In genomic region chr4:113574636-113575103, GRCh38 we compare ENCODE assay signal across 8 cellular contexts.
DNase-seq lines count a peak whose midpoint lies in the region; ATAC-seq and TF ChIP-seq lines count a peak whose summit lies in the region.

No MANE protein-coding gene starts in this region.

- DNase-seq in SJCRH30, result peak; percentile 21 to 67
- DNase-seq in fibroblast of villous mesenchyme (ENCODE audit: low read depth), result peak; percentile 90
- DNase-seq in psoas muscle, result no peak
- DNase-seq in WTC11 (ENCODE audit: low spot score), result no peak
- no peak for DNase-seq in stimulated activated CD4-positive, alpha-beta T cell treated with anti-CD3 and anti-CD28 coated beads, Interleukin-4, amount 100 ng/mL, for 4 hours
- no peak for DNase-seq in DMS153 (lab: John Stamatoyannopoulos, UW)

- peaks cover 99% of the 10 kb centered on the region for H3K79me2 ChIP-seq in DOHH2 (ENCODE audit: control insufficient read depth, low read length)

- no peak overlapping the region for H3K4me3 Mint-ChIP-seq in WTC11

- H3K27ac Mint-ChIP-seq in WTC11, result no peak overlapping the region

- H3K9me2 ChIP-seq in DOHH2 (replicated peaks; ENCODE audit: control insufficient read depth, low read length), result no peaks in the 10 kb centered on the region

- peaks cover 69% of the 10 kb centered on the region for H3F3A ChIP-seq in DOHH2 (ENCODE audit: control insufficient read depth, insufficient read depth)

- no peaks in the 10 kb centered on the region for H3K27me3 Mint-ChIP-seq in WTC11 (ENCODE audit: low read depth)

- peaks cover 100% of the 10 kb centered on the region for H3K4me1 ChIP-seq in DOHH2 (ENCODE audit: control insufficient read depth, low read length)
- peaks cover 35% of the 10 kb centered on the region for H3K4me1 ChIP-seq in SJCRH30
- peaks cover 30% of the 10 kb centered on the region for H3K4me1 ChIP-seq in psoas muscle

- CTCF ChIA-PET in WTC11 (lab: Charles Lee), result interaction anchor here (1.4 to 1.7 kb wide), 2 partner anchors 27 kb away, joined by 5 to 7 read pairs; no protein-coding TSS in a partner anchor

- H3K4me3 ChIP-seq in DOHH2 (ENCODE audit: low read length) (peak overlapping the region; percentile 45), SJCRH30 (no peak overlapping the region), fibroblast of villous mesenchyme (ENCODE audit: low read depth, low read length) (no peak overlapping the region), psoas muscle (no peak overlapping the region)

- peak overlapping the region; percentile 74 for H3K4me2 ChIP-seq in DOHH2 (ENCODE audit: low read length)

- TF ChIP-seq CTCF in DOHH2 (IDR thresholded peaks at IDR 0.05; ENCODE audit: low read depth, low read length, poor library complexity, severe bottlenecking) (no peak), fibroblast of villous mesenchyme (IDR thresholded peaks at IDR 0.05; ENCODE audit: insufficient read depth, low read depth, low read length) (no peak), psoas muscle (IDR thresholded peaks at IDR 0.05) (no peak), WTC11 (IDR thresholded peaks at IDR 0.05) (no peak)

- peaks cover 38% of the 10 kb centered on the region for H3K4me1 Mint-ChIP-seq in WTC11

- WGBS in psoas muscle, 3 donors, result 36 to 56% (median 43%) methylated on average over 1 of the region's 1 CpG

- 0 out of 2 replicates have a peak, but pooled peaks cover 3% of the 10 kb centered on the region for H3K36me3 Mint-ChIP-seq in WTC11

- H3K27ac ChIP-seq in DOHH2 (ENCODE audit: low read depth, low read length) (peak overlapping the region; percentile 98), SJCRH30 (peak overlapping the region; percentile 66), psoas muscle (peak overlapping the region; percentile 0)

- H3K9me3 Mint-ChIP-seq in WTC11, result peaks cover 11% of the 10 kb centered on the region

- H3K36me3 ChIP-seq in DOHH2 (ENCODE audit: control insufficient read depth, low read length), result peaks cover 24% of the 10 kb centered on the region
- H3K36me3 ChIP-seq in SJCRH30, result no peaks in the 10 kb centered on the region
- H3K36me3 ChIP-seq in psoas muscle (ENCODE audit: insufficient read depth in 1 of 2, low read depth in 1 of 2), result no peaks in the 10 kb centered on the region

- POLR2A ChIA-PET in WTC11 (lab: Charles Lee), result no interaction called here

- no peaks in the 10 kb centered on the region for H3K9me3 ChIP-seq in DOHH2 (ENCODE audit: control insufficient read depth, insufficient read depth, low read length)
- no peaks in the 10 kb centered on the region for H3K9me3 ChIP-seq in SJCRH30 (replicated peaks)
- no peaks in the 10 kb centered on the region for H3K9me3 ChIP-seq in psoas muscle

- intact Hi-C loops in psoas muscle (cut with DNase I), result no loop called here

- H3K27me3 ChIP-seq in DOHH2 (ENCODE audit: control insufficient read depth, low read length), result no peaks in the 10 kb centered on the region
- no peaks in the 10 kb centered on the region for H3K27me3 ChIP-seq in SJCRH30
- H3K27me3 ChIP-seq in psoas muscle (ENCODE audit: insufficient read depth in 3 of 3, low read length in 2 of 3), result no peaks in the 10 kb centered on the region

- ATAC-seq in psoas muscle, result no peak
- ATAC-seq in WTC11, result no peak
- no peak for ATAC-seq in HG02938 (IDR thresholded peaks at IDR 0.05; ENCODE audit: unreplicated experiment)

- H4K20me1 ChIP-seq in DOHH2 (ENCODE audit: control insufficient read depth, insufficient read depth, low read depth, low read length), result no peaks in the 10 kb centered on the region

TF ChIP-seq in WTC11, 78 proteins besides CTCF, POLR2A, EP300 and RAD21 (continues in another document):
- TF ChIP-seq NFE2L1 (CRISPR knock-in tag; IDR thresholded peaks at IDR 0.05) (no peak), SOX15 (CRISPR knock-in tag; IDR thresholded peaks at IDR 0.05) (no peak), NFATC4 (CRISPR knock-in tag; IDR thresholded peaks at IDR 0.05) (no peak), HMGXB4 (CRISPR knock-in tag; IDR thresholded peaks at IDR 0.05) (no peak), RELA (CRISPR knock-in tag; IDR thresholded peaks at IDR 0.05; ENCODE audit: borderline replicate concordance) (no peak), CREM (CRISPR knock-in tag; IDR thresholded peaks at IDR 0.05) (no peak), ZNF263 (CRISPR knock-in tag; IDR thresholded peaks at IDR 0.05; ENCODE audit: low read depth) (no peak), ESRRA (CRISPR knock-in tag; IDR thresholded peaks at IDR 0.05; ENCODE audit: borderline replicate concordance) (no peak), PRRX2 (CRISPR knock-in tag; IDR thresholded peaks at IDR 0.05) (no peak), HMGA2 (CRISPR knock-in tag; IDR thresholded peaks at IDR 0.05) (no peak), ZNF532 (CRISPR knock-in tag; IDR thresholded peaks at IDR 0.05; ENCODE audit: borderline replicate concordance) (no peak), ZNF281 (CRISPR knock-in tag; IDR thresholded peaks at IDR 0.05) (no peak)

Comparison
In these comparisons a context has a peak if more than half of its experiments do, and no peak if none do; other contexts are left out.
1. H3K27ac ChIP-seq: peak in every context shown above with its lines; median percentile 98 in DOHH2; 66 in SJCRH30; 0 in psoas muscle.
2. DNase-seq: peak in SJCRH30 (2 of 2) and fibroblast of villous mesenchyme (single experiment); none in psoas muscle (0 of 2), WTC11 (single experiment), stimulated activated CD4-positive, alpha-beta T cell treated with anti-CD3 and anti-CD28 coated beads, Interleukin-4, amount 100 ng/mL, for 4 hours (0 of 2) and DMS153 (single experiment).